Comparison of ENCODE assay signal across 8 cellular contexts in the genomic region with DNA sequence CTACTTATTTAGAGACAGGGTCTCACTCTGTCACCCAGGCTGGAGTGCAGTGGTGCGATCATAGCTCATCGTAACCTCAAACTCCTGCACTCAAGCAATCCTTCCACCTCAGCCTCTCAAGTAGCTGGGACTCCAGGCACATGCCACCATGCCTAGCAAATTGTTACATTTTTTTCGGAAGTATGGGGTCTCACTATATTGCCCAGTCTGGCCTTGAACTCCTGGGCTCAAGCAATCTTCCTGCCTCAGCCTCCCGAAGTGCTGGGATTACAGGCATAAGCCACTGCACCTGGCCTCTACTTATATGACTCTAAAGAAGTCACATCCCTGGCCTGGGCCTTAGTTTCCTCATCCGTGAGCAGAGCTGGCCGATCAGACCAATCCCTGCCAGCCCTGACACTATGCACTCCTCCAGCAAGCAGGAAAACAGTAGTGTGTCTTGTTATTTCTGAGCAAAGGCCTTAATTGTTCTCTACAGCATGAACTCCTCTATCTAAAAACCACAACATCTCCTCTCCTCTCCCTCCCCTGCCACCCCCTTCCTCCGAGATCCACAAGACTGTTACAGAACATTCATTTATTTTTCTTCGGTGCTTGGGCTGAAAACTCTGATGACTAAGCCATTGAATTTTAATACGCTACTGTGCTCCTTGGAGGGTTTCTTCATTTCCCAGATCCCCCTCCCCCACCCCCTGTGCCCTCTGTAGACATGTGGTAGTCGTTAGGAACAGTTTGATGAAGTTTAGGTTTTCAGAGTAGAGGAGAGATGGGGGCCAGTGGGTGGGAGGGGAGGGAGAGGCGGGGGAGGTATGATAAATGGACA.
DNase-seq lines count a peak whose midpoint lies in the region; ATAC-seq, FAIRE-seq and TF ChIP-seq lines count a peak whose summit lies in the region.

No MANE protein-coding gene starts in this region.

- peaks cover 7% of the 10 kb centered on the region for H3K27me3 Mint-ChIP-seq in endothelial cell (ENCODE audit: unreplicated experiment)

- ATAC-seq in A549: peak; percentile 4 to 12; a peak in 2 of 6 replicates
- ATAC-seq in GM18861 (IDR thresholded peaks at IDR 0.05; ENCODE audit: unreplicated experiment): no peak

- H3K4me1 Mint-ChIP-seq in endothelial cell (ENCODE audit: unreplicated experiment): peaks cover 34% of the 10 kb centered on the region

- TF ChIP-seq POLR2A in A549 (IDR thresholded peaks at IDR 0.05; ENCODE audit: low read length): no peak

- H3K9me3 ChIP-seq in A549: no peaks in the 10 kb centered on the region

- TF ChIP-seq RAD21 in A549 (conservative IDR thresholded peaks at IDR 0.05 in 1 of 2, IDR thresholded peaks at IDR 0.05 in 1 of 2): no peak

- no peak overlapping the region for H3K4me3 Mint-ChIP-seq in endothelial cell (ENCODE audit: unreplicated experiment)

- CTCF ChIA-PET in A549 (lab: Yijun Ruan, JAX): no interaction called here

- POLR2A ChIA-PET in A549 (lab: Yijun Ruan, JAX): interaction anchor here (0.6 kb wide), 1 partner anchor 42 kb away, joined by 3 read pairs; no protein-coding TSS in a partner anchor

- no peaks in the 10 kb centered on the region for H3K36me3 Mint-ChIP-seq in endothelial cell (ENCODE audit: low read depth, unreplicated experiment)

- no peaks in the 10 kb centered on the region for H3K9me3 Mint-ChIP-seq in endothelial cell (ENCODE audit: unreplicated experiment)

- no peak for FAIRE-seq in A549 (lab: Jason Lieb, UNC)

- no peak for TF ChIP-seq EP300 in A549 (IDR thresholded peaks at IDR 0.05)

- H3K27ac Mint-ChIP-seq in endothelial cell (ENCODE audit: unreplicated experiment): no peak overlapping the region

- peaks cover 66% of the 10 kb centered on the region for H3K4me1 ChIP-seq in A549

- H3K4me3 ChIP-seq in A549: no peak overlapping the region
- no peak overlapping the region for H3K4me3 ChIP-seq in astrocyte of the cerebellum (ENCODE audit: low read depth, low read length)

- peak overlapping the region; percentile 62 for H3K4me2 ChIP-seq in A549

- TF ChIP-seq CTCF in A549 (IDR thresholded peaks at IDR 0.05) (no peak), astrocyte of the cerebellum (IDR thresholded peaks at IDR 0.05; ENCODE audit: low read depth, low read length, missing control alignments) (no peak), endothelial cell (IDR thresholded peaks at IDR 0.05; ENCODE audit: unreplicated experiment) (no peak)

- peak overlapping the region; percentile 56 to 77 for H3K27ac ChIP-seq in A549

- no peak for DNase-seq in A549 (ENCODE audit: low read depth in 1 of 2, low spot score in 1 of 2)
- DNase-seq in KBM-7: peak; percentile 87
- peak; percentile 94 for DNase-seq in astrocyte of the cerebellum (ENCODE audit: low read depth)
- peak; percentile 90 for DNase-seq in left kidney (ENCODE audit: low read depth, low spot score)
- DNase-seq in stimulated activated CD4-positive, alpha-beta T cell treated with anti-CD3 and anti-CD28 coated beads, Interleukin-2, amount 100 ng/mL, for 48 hours: no peak
- DNase-seq in activated CD4-positive, alpha-beta T cell treated with anti-CD3 and anti-CD28 coated beads, Interleukin-2, amount 50 U/mL, for 48 hours: no peak
- no peak for DNase-seq in endothelial cell (ENCODE audit: low spot score)

- WGBS in A549 (ENCODE audit: missing lambda C conversion rate): 65% methylated on average over 11 of the region's 11 CpGs

- in situ Hi-C loops in KBM-7 (cut with MboI; ENCODE audit: low pct_unique_long_range_greater_than_20kb, low sequenced_read_pairs) (no loop called here), astrocyte of the cerebellum (cut with HindIII; ENCODE audit: low sequenced_read_pairs) (loop anchor here (5.0 kb wide), 1 partner anchor 86 kb away; no protein-coding TSS in a partner anchor)

TF ChIP-seq in A549, 52 proteins besides CTCF, POLR2A, EP300 and RAD21:
- TF ChIP-seq EHMT2 (IDR thresholded peaks at IDR 0.05; ENCODE audit: low read depth): no peak
- TF ChIP-seq HES2 (IDR thresholded peaks at IDR 0.05): no peak
- no peak for TF ChIP-seq CBX2 (IDR thresholded peaks at IDR 0.05; ENCODE audit: borderline replicate concordance, low read depth)
- no peak for TF ChIP-seq ZNF302 (CRISPR knock-in tag; IDR thresholded peaks at IDR 0.05)
- no peak for TF ChIP-seq EHF (CRISPR knock-in tag; IDR thresholded peaks at IDR 0.05)
- no peak for TF ChIP-seq SREBF2 (IDR thresholded peaks at IDR 0.05)
- TF ChIP-seq KDM5A (IDR thresholded peaks at IDR 0.05): no peak
- no peak for TF ChIP-seq CBX8 (IDR thresholded peaks at IDR 0.05)
- no peak for TF ChIP-seq RARB (CRISPR knock-in tag; IDR thresholded peaks at IDR 0.05)
- TF ChIP-seq HDAC2 (IDR thresholded peaks at IDR 0.05): no peak
- no peak for TF ChIP-seq ZFP36 (IDR thresholded peaks at IDR 0.05; ENCODE audit: borderline replicate concordance, partially characterized antibody)
- TF ChIP-seq MAX (IDR thresholded peaks at IDR 0.05): no peak
- no peak for TF ChIP-seq MYC (IDR thresholded peaks at IDR 0.05; ENCODE audit: borderline replicate concordance, low read length)
- no peak for TF ChIP-seq HOXB13 (CRISPR knock-in tag; IDR thresholded peaks at IDR 0.05; ENCODE audit: low read depth)
- no peak for TF ChIP-seq PHF8 (IDR thresholded peaks at IDR 0.05; ENCODE audit: borderline replicate concordance, low read depth)
- TF ChIP-seq FOSL2 (IDR thresholded peaks at IDR 0.05): no peak
- TF ChIP-seq FOSL2 (CRISPR knock-in tag; IDR thresholded peaks at IDR 0.05): no peak
- no peak for TF ChIP-seq ZC3H11A (IDR thresholded peaks at IDR 0.05)
- TF ChIP-seq CHD4 (IDR thresholded peaks at IDR 0.05; ENCODE audit: borderline replicate concordance): no peak
- TF ChIP-seq HMGXB4 (CRISPR knock-in tag; IDR thresholded peaks at IDR 0.05; ENCODE audit: borderline replicate concordance): no peak

Comparison
In these comparisons a context has a peak if more than half of its experiments do, and no peak if none do; other contexts are left out.
1. DNase-seq: peak in KBM-7 (single experiment), astrocyte of the cerebellum (single experiment) and left kidney (single experiment); none in A549 (0 of 2), stimulated activated CD4-positive, alpha-beta T cell treated with anti-CD3 and anti-CD28 coated beads, Interleukin-2, amount 100 ng/mL, for 48 hours (0 of 2), activated CD4-positive, alpha-beta T cell treated with anti-CD3 and anti-CD28 coated beads, Interleukin-2, amount 50 U/mL, for 48 hours (0 of 2) and endothelial cell (single experiment).